In genomic region chr1:9942939-9943807, GRCh38 we compare ENCODE assay signal across 8 cellular contexts. TPM values are rescaled to one million over a fixed set of nuclear protein-coding genes. Genes with fewer than 3 reads are reported as not detected.
DNase-seq lines count a peak whose midpoint lies in the region; TF ChIP-seq lines count a peak whose summit lies in the region.

TSS of gene LZIC (minus strand) at chr1:9943391. CDS start at chr1:9936619, 6,772 bp downstream.
TSS of gene NMNAT1 (plus strand) at chr1:9943475. CDS start at chr1:9972074, 28,599 bp downstream.

- H3K27ac ChIP-seq in SK-N-MC (peak within 1 kb of the TSS; percentile 67; the same call in 1 of the 2 replicates), suprapubic skin (peak within 1 kb of the TSS; percentile 88)

- H3K36me3 ChIP-seq in SK-N-MC (ENCODE audit: insufficient read depth, low read length) (peaks cover 5% of the 10 kb centered on the region; the same call in 1 of the 2 replicates), suprapubic skin (peaks cover 15% of the 10 kb centered on the region)

- H3K4me1 ChIP-seq in suprapubic skin, result peaks cover 19% of the 10 kb centered on the region

- WGBS in suprapubic skin, result 1% methylated on average over 18 of the region's 55 CpGs

- DNase-seq in GM04503 (ENCODE audit: low read depth), result peak; percentile 57
- DNase-seq in HFF-Myc (ENCODE audit: extremely low read depth, low read depth), result peak; percentile 77
- DNase-seq in MV-4-11 (lab: John Stamatoyannopoulos, UW), result peak; percentile 87
- DNase-seq in SK-N-MC (ENCODE audit: low read depth, low spot score), result no peak
- DNase-seq in activated naive CD4-positive, alpha-beta T cell treated with anti-CD3 and anti-CD28 coated beads, Interleukin-2, amount 50 U/mL, for 16 hours, result peak; percentile 88
- DNase-seq in glomerular visceral epithelial cell (ENCODE audit: extremely low spot score), result peak; percentile 95
- DNase-seq in occipital lobe (lab: John Stamatoyannopoulos, UW), result peak; percentile 90
- peak; percentile 96 to 97 for DNase-seq in suprapubic skin (ENCODE audit: low spot score in 2 of 2)

- H3K9me3 ChIP-seq in SK-N-MC (ENCODE audit: low read depth, low read length) (no peaks in the 10 kb centered on the region), suprapubic skin (no peaks in the 10 kb centered on the region)

- no peak for TF ChIP-seq CTCF in HFF-Myc (IDR thresholded peaks at IDR 0.05; ENCODE audit: low read depth, low read length, missing control alignments)
- TF ChIP-seq CTCF in suprapubic skin (IDR thresholded peaks at IDR 0.05), result no peak

- peak within 1 kb of the TSS; percentile 98 for H3K9ac ChIP-seq in SK-N-MC (ENCODE audit: insufficient read length)

- H3K27me3 ChIP-seq in suprapubic skin, result no peaks in the 10 kb centered on the region

- TF ChIP-seq POLR2A in suprapubic skin (IDR thresholded peaks at IDR 0.05), result peak in 1 of 2 donors; percentile 76

- H3K4me3 ChIP-seq in HFF-Myc (replicated peaks; ENCODE audit: low read depth, low read length) (peak within 1 kb of the TSS; percentile 79), SK-N-MC (peak within 1 kb of the TSS; percentile 95), suprapubic skin (peak within 1 kb of the TSS; percentile 91)

- TF ChIP-seq EP300 in suprapubic skin (IDR thresholded peaks at IDR 0.05), result no peak

RNA-seq across cellular contexts. Expression of gene LZIC, which starts in this region (rescaled TPM):
- total RNA-seq in occipital lobe (90.5 TPM), suprapubic skin (10 to 100 TPM; 19.8 to 33.4 (median 23.5) TPM)

RNA-seq across cellular contexts. Expression of gene NMNAT1, which starts in this region (rescaled TPM):
- total RNA-seq in occipital lobe (6.1 TPM), suprapubic skin (10 to 100 TPM in 1 of 4 donors, 1 to 10 TPM in 3; 4.7 to 13.7 (median 5.8) TPM)
